In the genomic region with DNA sequence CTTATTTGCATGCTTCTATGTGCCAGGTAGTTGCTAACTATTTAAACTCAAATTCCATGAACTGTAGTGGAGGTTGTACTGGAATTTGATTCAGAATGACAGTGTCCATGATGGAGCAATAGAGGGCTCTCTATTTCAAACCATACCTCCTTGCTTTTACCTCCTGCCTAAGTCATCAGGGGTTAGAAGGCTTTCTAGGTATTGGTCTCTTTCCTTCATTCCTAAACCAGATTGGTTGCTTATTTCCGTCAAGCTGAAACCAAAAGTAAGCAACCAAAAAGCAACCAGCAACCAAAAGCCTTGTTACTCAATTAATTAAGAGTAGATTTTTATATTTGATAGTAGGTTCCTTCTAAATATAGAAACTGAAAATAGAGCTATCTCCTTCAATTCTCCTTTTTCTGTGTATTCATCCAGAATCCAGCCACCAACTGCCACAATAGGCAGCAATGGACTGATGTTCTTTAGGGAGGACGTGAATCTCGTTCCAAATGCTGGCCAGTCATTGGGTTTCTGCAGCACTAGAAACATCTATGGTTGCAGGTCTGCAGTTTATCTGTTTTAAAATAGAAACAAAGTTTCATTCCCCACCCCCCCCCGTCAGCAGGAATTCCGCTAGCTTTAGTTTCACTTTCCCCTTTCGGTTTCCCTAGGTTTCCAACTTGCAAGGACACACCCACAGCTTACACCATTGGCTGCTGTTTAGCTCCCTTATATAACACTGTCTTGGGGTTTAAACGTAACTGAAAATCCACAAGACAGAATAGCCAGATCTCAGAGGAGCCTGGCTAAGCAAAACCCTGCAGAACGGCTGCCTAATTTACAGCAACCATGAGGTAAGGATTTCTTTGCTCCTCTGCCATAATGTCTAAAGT, we compare ENCODE assay signal across 8 cellular contexts.
DNase-seq lines count a peak whose midpoint lies in the region; ATAC-seq, FAIRE-seq and TF ChIP-seq lines count a peak whose summit lies in the region.

A gene with protein sequence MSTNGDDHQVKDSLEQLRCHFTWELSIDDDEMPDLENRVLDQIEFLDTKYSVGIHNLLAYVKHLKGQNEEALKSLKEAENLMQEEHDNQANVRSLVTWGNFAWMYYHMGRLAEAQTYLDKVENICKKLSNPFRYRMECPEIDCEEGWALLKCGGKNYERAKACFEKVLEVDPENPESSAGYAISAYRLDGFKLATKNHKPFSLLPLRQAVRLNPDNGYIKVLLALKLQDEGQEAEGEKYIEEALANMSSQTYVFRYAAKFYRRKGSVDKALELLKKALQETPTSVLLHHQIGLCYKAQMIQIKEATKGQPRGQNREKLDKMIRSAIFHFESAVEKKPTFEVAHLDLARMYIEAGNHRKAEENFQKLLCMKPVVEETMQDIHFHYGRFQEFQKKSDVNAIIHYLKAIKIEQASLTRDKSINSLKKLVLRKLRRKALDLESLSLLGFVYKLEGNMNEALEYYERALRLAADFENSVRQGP (plus strand): TSS at position 742 of the 875 bp plus-strand sequence. CDS start 90 bp downstream, at position 832.

- H3K27ac Mint-ChIP-seq in memory B cell = peak within 1 kb of the TSS; percentile 81

- peaks cover 46% of the 10 kb centered on the region for H3K79me2 ChIP-seq in ACC112 (ENCODE audit: control insufficient read depth, insufficient read depth, low read length, unreplicated experiment)

- FAIRE-seq in endometrium (lab: Jason Lieb, UNC) = peak; percentile 80

- peaks cover 16% of the 10 kb centered on the region for H3K4me1 Mint-ChIP-seq in memory B cell

- H3K4me3 ChIP-seq in ACC112 (ENCODE audit: low read depth, low read length) (peak within 1 kb of the TSS; percentile 96), GM08714 (ENCODE audit: low read length) (peak within 1 kb of the TSS; percentile 97), stomach smooth muscle (ENCODE audit: low read length in 2 of 2) (peak within 1 kb of the TSS; percentile 74 to 80)

- H3K4me1 ChIP-seq in ACC112 (ENCODE audit: control insufficient read depth, insufficient read depth, low read length, unreplicated experiment) = peaks cover 15% of the 10 kb centered on the region
- H3K4me1 ChIP-seq in stomach smooth muscle (ENCODE audit: control insufficient read depth, insufficient read depth, low read length) = peaks cover 19% of the 10 kb centered on the region

- POLR2A ChIA-PET in HEK293T (lab: Yijun Ruan, JAX) = interaction anchor here (0.8 to 2.1 kb wide), 3 partner anchors 18 to 108 kb away, joined by 3 to 8 read pairs (median 6); a partner anchor contains a TSS

- DNase-seq in HEK293T (ENCODE audit: extremely low spot score) (peak; percentile 66), MV-4-11 (lab: John Stamatoyannopoulos, UW) (peak; percentile 63), memory B cell (ENCODE audit: low spot score in 2 of 2) (peak in 1 of 2 donors; percentile 28)
- DNase-seq in activated CD4-positive, alpha-beta T cell treated with anti-CD3 and anti-CD28 coated beads for 48 hours = peak; percentile 26

- H3K36me3 ChIP-seq in ACC112 (ENCODE audit: insufficient read depth, low read length) = peaks cover 30% of the 10 kb centered on the region
- H3K36me3 ChIP-seq in stomach smooth muscle (ENCODE audit: control insufficient read depth in 2 of 2, insufficient read depth in 2 of 2, low read length in 2 of 2) = no peaks in the 10 kb centered on the region

- no peaks in the 10 kb centered on the region for H3K27me3 ChIP-seq in ACC112 (ENCODE audit: insufficient read depth, low read length)
- H3K27me3 ChIP-seq in stomach smooth muscle (ENCODE audit: control insufficient read depth in 1 of 2, insufficient read depth in 2 of 2, low read length in 2 of 2) = no peaks in the 10 kb centered on the region

- H3K36me3 Mint-ChIP-seq in memory B cell = no peaks in the 10 kb centered on the region

- H2AFZ ChIP-seq in ACC112 (ENCODE audit: low read length, unreplicated experiment) = peak within 1 kb of the TSS; percentile 64

- H3K9me3 Mint-ChIP-seq in memory B cell = no peaks in the 10 kb centered on the region

- peak; percentile 92 for ATAC-seq in memory B cell (ENCODE audit: low read depth)

- peak within 1 kb of the TSS; percentile 50 to 66 for H3K9ac ChIP-seq in stomach smooth muscle (ENCODE audit: low read length in 2 of 2)

- CTCF ChIA-PET in HEK293T (lab: Yijun Ruan, JAX) = interaction anchor here (0.7 kb wide), 1 partner anchor 18 kb away, joined by 3 read pairs; no protein-coding TSS in a partner anchor

- H3K9me3 ChIP-seq in stomach smooth muscle (ENCODE audit: control insufficient read depth in 2 of 2, low read length in 2 of 2) = no peaks in the 10 kb centered on the region

- H3K27ac ChIP-seq in ACC112 (ENCODE audit: low read depth, low read length) (peak within 1 kb of the TSS; percentile 94), stomach smooth muscle (ENCODE audit: low read length) (peak within 1 kb of the TSS; percentile 53)

- no peaks in the 10 kb centered on the region for H3K27me3 Mint-ChIP-seq in memory B cell

- H3K4me3 Mint-ChIP-seq in memory B cell = peak within 1 kb of the TSS; percentile 92

TF ChIP-seq in HEK293T, 16 proteins besides CTCF, POLR2A, EP300 and RAD21:
- TF ChIP-seq, protein P1, sequence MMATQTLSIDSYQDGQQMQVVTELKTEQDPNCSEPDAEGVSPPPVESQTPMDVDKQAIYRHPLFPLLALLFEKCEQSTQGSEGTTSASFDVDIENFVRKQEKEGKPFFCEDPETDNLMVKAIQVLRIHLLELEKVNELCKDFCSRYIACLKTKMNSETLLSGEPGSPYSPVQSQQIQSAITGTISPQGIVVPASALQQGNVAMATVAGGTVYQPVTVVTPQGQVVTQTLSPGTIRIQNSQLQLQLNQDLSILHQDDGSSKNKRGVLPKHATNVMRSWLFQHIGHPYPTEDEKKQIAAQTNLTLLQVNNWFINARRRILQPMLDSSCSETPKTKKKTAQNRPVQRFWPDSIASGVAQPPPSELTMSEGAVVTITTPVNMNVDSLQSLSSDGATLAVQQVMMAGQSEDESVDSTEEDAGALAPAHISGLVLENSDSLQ (IDR thresholded peaks at IDR 0.05) = no peak
- no peak for TF ChIP-seq L3MBTL2 (conservative IDR thresholded peaks at IDR 0.05)
- no peak for TF ChIP-seq SP1 (IDR thresholded peaks at IDR 0.05)
- no peak for TF ChIP-seq LEF1 (IDR thresholded peaks at IDR 0.05; ENCODE audit: borderline replicate concordance)
- no peak for TF ChIP-seq ZNF384 (IDR thresholded peaks at IDR 0.05)
